ENCODE assay signal across 15 cellular contexts in genomic region chr6:115969207-115969929, GRCh38.
A peak's percentile ranks its signal among the peaks of the same experiment; 100 is the strongest.
DNase-seq lines count a peak whose midpoint lies in the region; ATAC-seq, FAIRE-seq and TF ChIP-seq lines count a peak whose summit lies in the region.
"Had no signal": no experiment of that assay in that cellular context is flagged by ENCODE, and none has a peak within 500 bp of the region (broad histone marks: within the 10 kb centered on the region; RNA-seq: fewer than 3 reads in every experiment).

No MANE protein-coding gene starts in this region.

- H3K27me3 Mint-ChIP-seq in activated CD8-positive, alpha-beta T cell treated with anti-CD3 and anti-CD28 coated beads for 36 hours, result no peaks in the 10 kb centered on the region

- in situ Hi-C loops in SK-MEL-5 (cut with HindIII; ENCODE audit: low pct_unique_long_range_greater_than_20kb, low sequenced_read_pairs), result no loop called here

- no peak for TF ChIP-seq POLR2A in GM12892 (IDR thresholded peaks at IDR 0.05; ENCODE audit: low read depth, low read length)

- FAIRE-seq in GM12892 (lab: Jason Lieb, UNC), result peak; percentile 14
- FAIRE-seq: endothelial cell of umbilical vein had no signal

- no peak overlapping the region for H3K27ac Mint-ChIP-seq in activated CD8-positive, alpha-beta T cell treated with anti-CD3 and anti-CD28 coated beads for 36 hours
- H3K27ac Mint-ChIP-seq: activated B cell treated with CpG ODN at 0.5 μM for 24 hours; activated T-helper 1 cell treated with anti-CD3 and anti-CD28 coated beads, Interleukin-12 subunit alpha, Interleukin-12 subunit beta, Interleukin-2, Interleukin-4 antibody, amounts not matched to agents 30 ng/mL and 10 ng/mL and 1 ng/mL, durations not matched to agents 14 hours and 24 hours and 36 hours had no signal

- CTCF ChIA-PET in activated CD8-positive, alpha-beta T cell treated with anti-CD3 and anti-CD28 coated beads for 36 hours (lab: Charles Lee), result no interaction called here

- H3K9me3 Mint-ChIP-seq in activated CD8-positive, alpha-beta T cell treated with anti-CD3 and anti-CD28 coated beads for 36 hours, result no peaks in the 10 kb centered on the region
- H3K9me3 Mint-ChIP-seq: activated B cell treated with CpG ODN at 0.5 μM for 24 hours; activated T-helper 1 cell treated with anti-CD3 and anti-CD28 coated beads, Interleukin-12 subunit alpha, Interleukin-12 subunit beta, Interleukin-2, Interleukin-4 antibody, amounts not matched to agents 30 ng/mL and 10 ng/mL and 1 ng/mL, durations not matched to agents 14 hours and 24 hours and 36 hours had no signal

- no peaks in the 10 kb centered on the region for H3K36me3 Mint-ChIP-seq in activated CD8-positive, alpha-beta T cell treated with anti-CD3 and anti-CD28 coated beads for 36 hours (ENCODE audit: low read depth)

- no peak for ATAC-seq in activated CD8-positive, alpha-beta T cell treated with anti-CD3 and anti-CD28 coated beads for 36 hours
- no peak for ATAC-seq in HG02571 (IDR thresholded peaks at IDR 0.05; ENCODE audit: unreplicated experiment)
- ATAC-seq: body of pancreas had no signal

- no peak for TF ChIP-seq CTCF in activated CD8-positive, alpha-beta T cell treated with anti-CD3 and anti-CD28 coated beads for 36 hours (IDR thresholded peaks at IDR 0.05)

- H3K4me1 Mint-ChIP-seq in activated CD8-positive, alpha-beta T cell treated with anti-CD3 and anti-CD28 coated beads for 36 hours (ENCODE audit: low read depth), result no peaks in the 10 kb centered on the region
- H3K4me1 Mint-ChIP-seq: activated B cell treated with CpG ODN at 0.5 μM for 24 hours had no signal

- POLR2A ChIA-PET in activated CD8-positive, alpha-beta T cell treated with anti-CD3 and anti-CD28 coated beads for 36 hours (lab: Charles Lee), result interaction anchor here (0.6 kb wide), 1 partner anchor 200 kb away, joined by 7 read pairs; no protein-coding TSS in a partner anchor

- DNase-seq in GM12892 (ENCODE audit: insufficient read length) (no peak), SK-MEL-5 (ENCODE audit: low read depth, low spot score) (peak; percentile 28), head of caudate nucleus (peak in 36 of 42 donors; percentile 17 to 84 (median 62)), pons (ENCODE audit: low spot score) (peak; percentile 87), SK-N-DZ (ENCODE audit: low spot score) (no peak), SKM-1 (lab: John Stamatoyannopoulos, UW; ENCODE audit: unreplicated experiment) (no peak)
- no peak for DNase-seq in activated CD8-positive, alpha-beta T cell treated with anti-CD3 and anti-CD28 coated beads for 36 hours
- DNase-seq: activated B cell treated with CpG ODN at 0.5 μM for 24 hours; Karpas-422; NCI-H2081; stimulated activated CD8-positive, alpha-beta memory T cell treated with anti-CD3 and anti-CD28 coated beads, Interleukin-4, amount 100 ng/mL, for 48 hours had no signal

- intact Hi-C loops in head of caudate nucleus (cut with DNase I), result no loop called here
- intact Hi-C loops in activated CD8-positive, alpha-beta T cell treated with anti-CD3 and anti-CD28 coated beads for 36 hours (cut with micrococcal nuclease), result no loop called here

- H3K4me3 Mint-ChIP-seq in activated CD8-positive, alpha-beta T cell treated with anti-CD3 and anti-CD28 coated beads for 36 hours, result no peak overlapping the region
- H3K4me3 Mint-ChIP-seq: activated B cell treated with CpG ODN at 0.5 μM for 24 hours; activated T-helper 1 cell treated with anti-CD3 and anti-CD28 coated beads, Interleukin-12 subunit alpha, Interleukin-12 subunit beta, Interleukin-2, Interleukin-4 antibody, amounts not matched to agents 30 ng/mL and 10 ng/mL and 1 ng/mL, durations not matched to agents 14 hours and 24 hours and 36 hours had no signal

Comparison
In these comparisons a context has a peak if more than half of its experiments do, and no peak if none do; other contexts are left out.
1. DNase-seq: peak in SK-MEL-5 (single experiment), head of caudate nucleus (36 of 42) and pons (single experiment); none in GM12892 (single experiment), activated CD8-positive, alpha-beta T cell treated with anti-CD3 and anti-CD28 coated beads for 36 hours (single experiment), SK-N-DZ (single experiment) and SKM-1 (single experiment).